Comparison of ENCODE assay signal across 8 cellular contexts in the genomic region with DNA sequence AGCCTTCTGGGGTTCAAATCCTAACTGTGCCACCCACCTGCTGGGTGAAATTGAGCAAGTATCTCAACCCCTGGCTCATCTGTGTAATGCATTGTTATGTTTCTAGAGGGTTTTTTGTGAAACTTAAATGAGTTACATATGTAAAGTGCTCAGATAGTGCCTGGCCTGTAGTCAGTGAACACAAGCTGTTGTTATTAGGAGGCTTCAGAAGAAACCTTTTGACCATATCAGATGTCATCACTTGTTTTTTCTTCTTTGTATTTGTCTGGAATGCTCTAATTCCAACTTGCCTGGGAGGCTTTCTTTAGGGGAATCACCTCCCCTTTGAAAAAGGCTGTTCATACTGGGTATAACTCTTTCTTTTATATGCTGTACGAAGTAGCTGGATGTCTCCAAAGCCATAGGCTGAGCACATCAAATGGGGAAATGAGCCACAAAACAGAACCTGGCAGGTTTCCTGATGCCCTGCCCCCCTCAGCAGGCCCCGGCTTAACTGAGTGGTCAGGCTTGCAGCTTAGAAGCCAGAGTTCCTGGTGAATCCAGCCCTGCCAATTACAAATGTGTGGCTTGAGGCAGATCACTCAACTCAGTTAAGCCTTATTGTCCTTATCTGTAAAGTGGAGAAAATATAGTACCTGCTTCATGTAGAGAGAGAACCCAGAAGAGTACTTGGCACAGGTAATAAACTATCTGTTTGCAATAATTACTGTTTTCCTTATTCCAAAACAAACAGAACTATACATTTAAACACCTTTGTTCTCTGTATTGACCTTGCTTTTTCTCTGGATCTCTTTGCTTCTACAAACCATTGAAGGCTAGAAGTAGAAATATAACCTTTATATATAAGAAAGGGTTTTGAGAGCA.
DNase-seq lines count a peak whose midpoint lies in the region; ATAC-seq and TF ChIP-seq lines count a peak whose summit lies in the region.

No MANE protein-coding gene starts in this region.

- peak overlapping the region; percentile 68 for H3K27ac Mint-ChIP-seq in T-helper 17 cell

- peak overlapping the region; percentile 41 for H3K4me3 Mint-ChIP-seq in T-helper 17 cell

- H3K36me3 Mint-ChIP-seq in T-helper 17 cell (ENCODE audit: low read depth): no peaks in the 10 kb centered on the region

- TF ChIP-seq CTCF in fibroblast of the aortic adventitia (IDR thresholded peaks at IDR 0.05; ENCODE audit: insufficient read depth, low read length): no peak

- H3K4me1 Mint-ChIP-seq in T-helper 17 cell: peaks cover 66% of the 10 kb centered on the region

- ATAC-seq in T-helper 17 cell: peak; percentile 41
- ATAC-seq in GM19324 (IDR thresholded peaks at IDR 0.05; ENCODE audit: low FRiP score, unreplicated experiment): no peak
- no peak for ATAC-seq in HG03039 (IDR thresholded peaks at IDR 0.05; ENCODE audit: unreplicated experiment)

- H3K4me3 ChIP-seq in fibroblast of the aortic adventitia (ENCODE audit: low read depth, low read length): no peak overlapping the region

- peak; percentile 67 for DNase-seq in DMS53 treated with DMSO at 0.1 percent for 48 hours (lab: John Stamatoyannopoulos, UW; ENCODE audit: unreplicated experiment)
- no peak for DNase-seq in T-helper 17 cell
- peak; percentile 42 for DNase-seq in fibroblast of the aortic adventitia (ENCODE audit: low read depth)
- peak; percentile 11 for DNase-seq in pulmonary artery endothelial cell (ENCODE audit: low read depth, low spot score)
- no peak for DNase-seq in NAMALWA (ENCODE audit: low spot score)

- no peaks in the 10 kb centered on the region for H3K36me3 ChIP-seq in KOPT-K1 (ENCODE audit: insufficient read depth, low read length)

- peak overlapping the region; percentile 45 for H3K27ac ChIP-seq in KOPT-K1 (ENCODE audit: low read depth, low read length, poor library complexity, severe bottlenecking)

- no peaks in the 10 kb centered on the region for H3K9me3 ChIP-seq in KOPT-K1 (ENCODE audit: insufficient read depth, low read length, poor library complexity, severe bottlenecking)
- H3K9me3 ChIP-seq in T-helper 17 cell (ENCODE audit: control insufficient read depth, low read length, poor library complexity, severe bottlenecking): no peaks in the 10 kb centered on the region

- H3K27me3 Mint-ChIP-seq in T-helper 17 cell: no peaks in the 10 kb centered on the region

Comparison
In these comparisons a context has a peak if more than half of its experiments do, and no peak if none do; other contexts are left out.
1. DNase-seq: peak in DMS53 treated with DMSO at 0.1 percent for 48 hours (single experiment), fibroblast of the aortic adventitia (single experiment) and pulmonary artery endothelial cell (single experiment); none in T-helper 17 cell (0 of 3) and NAMALWA (single experiment).